8 cellular contexts compared by ENCODE assay signal in genomic region chr10:77428776-77429395, GRCh38.
DNase-seq lines count a peak whose midpoint lies in the region; ATAC-seq and TF ChIP-seq lines count a peak whose summit lies in the region.

No MANE protein-coding gene starts in this region.

- no peaks in the 10 kb centered on the region for H4K20me1 ChIP-seq in OCI-LY7 (ENCODE audit: insufficient read depth, low read length)

- no peak overlapping the region for H3K27ac ChIP-seq in OCI-LY7 (ENCODE audit: low read depth, low read length, poor library complexity, severe bottlenecking)

- H3K4me3 ChIP-seq in GM06990 (replicated peaks; ENCODE audit: low read depth, low read length) = no peak overlapping the region
- H3K4me3 ChIP-seq in OCI-LY7 (ENCODE audit: low read depth, low read length, poor library complexity, severe bottlenecking) = no peak overlapping the region
- H3K4me3 ChIP-seq in fibroblast of mammary gland (ENCODE audit: control insufficient read depth, low read depth, low read length) = no peak overlapping the region

- intact Hi-C loops in OCI-LY7 (cut with micrococcal nuclease; ENCODE audit: unreplicated experiment) = no loop called here

- H3K4me3 Mint-ChIP-seq in progenitor cell of endocrine pancreas (ENCODE audit: low read depth) = no peak overlapping the region

- DNase-seq in GM06990 (ENCODE audit: extremely low read depth, insufficient read length) (no peak), OCI-LY7 (ENCODE audit: low spot score) (no peak), fibroblast of mammary gland (ENCODE audit: low read depth) (peak; percentile 77), progenitor cell of endocrine pancreas (ENCODE audit: low spot score, unreplicated experiment) (peak; percentile 21)
- DNase-seq in activated CD8-positive, alpha-beta memory T cell treated with anti-CD3 and anti-CD28 coated beads, Interleukin-2, amount 50 U/mL, for 48 hours = no peak

- H3K4me1 ChIP-seq in OCI-LY7 (ENCODE audit: insufficient read depth, low read length, poor library complexity, severe bottlenecking) = no peaks in the 10 kb centered on the region

- H2AFZ ChIP-seq in OCI-LY7 (ENCODE audit: low read length) = no peak overlapping the region

- ATAC-seq in HG02885 (IDR thresholded peaks at IDR 0.05; ENCODE audit: poor library complexity, unreplicated experiment) (no peak), GM18520 (IDR thresholded peaks at IDR 0.05; ENCODE audit: unreplicated experiment) (no peak), GM18498 (IDR thresholded peaks at IDR 0.05; ENCODE audit: unreplicated experiment) (no peak)

- no peaks in the 10 kb centered on the region for H3K27me3 ChIP-seq in GM06990 (replicated peaks; ENCODE audit: control insufficient read depth, insufficient read depth, low read length)

- H3K36me3 Mint-ChIP-seq in progenitor cell of endocrine pancreas (ENCODE audit: insufficient read depth) = no peaks in the 10 kb centered on the region

- no peak overlapping the region for H3K4me2 ChIP-seq in OCI-LY7 (ENCODE audit: low read length)

- no peaks in the 10 kb centered on the region for H3K36me3 ChIP-seq in GM06990 (ENCODE audit: control insufficient read depth, insufficient read depth, low read length)
- no peaks in the 10 kb centered on the region for H3K36me3 ChIP-seq in OCI-LY7 (ENCODE audit: insufficient read depth, low read length)

- H3K27ac Mint-ChIP-seq in progenitor cell of endocrine pancreas = no peak overlapping the region

- CTCF ChIA-PET in OCI-LY7 (lab: Charles Lee; ENCODE audit: unreplicated experiment) = no interaction called here

- H3K79me2 ChIP-seq in OCI-LY7 (ENCODE audit: insufficient read depth, low read depth, low read length) = no peaks in the 10 kb centered on the region

- H3K9me3 Mint-ChIP-seq in progenitor cell of endocrine pancreas (ENCODE audit: low read depth) = no peaks in the 10 kb centered on the region

- no peaks in the 10 kb centered on the region for H3K9me2 ChIP-seq in OCI-LY7 (ENCODE audit: insufficient read depth, low read length)

- no TSS peak for BruUV-seq in OCI-LY7 (replicated peaks; lab: Mats Ljungman, UMichigan)

- POLR2A ChIA-PET in OCI-LY7 (lab: Charles Lee) = interaction anchor here (0.6 kb wide), 1 partner anchor 11 kb away, joined by 3 read pairs; no protein-coding TSS in a partner anchor

- TF ChIP-seq CTCF in GM06990 (IDR thresholded peaks at IDR 0.05; ENCODE audit: insufficient read depth, low read length, poor library complexity, severe bottlenecking) (peak; percentile 47), OCI-LY7 (conservative IDR thresholded peaks at IDR 0.05; ENCODE audit: low read length) (peak; percentile 42; the same call in 1 of the 2 replicates), fibroblast of mammary gland (conservative IDR thresholded peaks at IDR 0.05; ENCODE audit: control insufficient read depth, insufficient read depth, low read depth, low read length) (peak; percentile 76), progenitor cell of endocrine pancreas (IDR thresholded peaks at IDR 0.05; ENCODE audit: unreplicated experiment) (peak; percentile 74)

- no peaks in the 10 kb centered on the region for H3K9me3 ChIP-seq in OCI-LY7 (ENCODE audit: low read length)

- peaks cover 7% of the 10 kb centered on the region for H3K4me1 Mint-ChIP-seq in progenitor cell of endocrine pancreas (ENCODE audit: low read depth)

- peaks cover 16% of the 10 kb centered on the region for H3K27me3 Mint-ChIP-seq in progenitor cell of endocrine pancreas

Comparison
In these comparisons a context has a peak if more than half of its experiments do, and no peak if none do; other contexts are left out.
1. DNase-seq: peak in fibroblast of mammary gland (single experiment) and progenitor cell of endocrine pancreas (single experiment); none in GM06990 (single experiment), OCI-LY7 (single experiment) and activated CD8-positive, alpha-beta memory T cell treated with anti-CD3 and anti-CD28 coated beads, Interleukin-2, amount 50 U/mL, for 48 hours (single experiment).
2. Peak in every context shown above with its lines, with median percentiles within 50 percentile points of each other: CTCF ChIP-seq.